ENCODE assay signal across 7 cellular contexts in genomic region chr5:73448072-73448432, GRCh38. TPM values are rescaled to one million over a fixed set of nuclear protein-coding genes. Genes with fewer than 3 reads are reported as not detected.
DNase-seq lines count a peak whose midpoint lies in the region; ATAC-seq and TF ChIP-seq lines count a peak whose summit lies in the region.

No MANE protein-coding gene starts in this region.

- peaks cover 4% of the 10 kb centered on the region for H3K27me3 ChIP-seq in GM06990 (replicated peaks; ENCODE audit: control insufficient read depth, insufficient read depth, low read length)
- peaks cover 84% of the 10 kb centered on the region for H3K27me3 ChIP-seq in upper lobe of right lung

- H3K4me3 Mint-ChIP-seq in activated T-cell treated with anti-CD3 and anti-CD28 coated beads, Interleukin-2, amount 50 U/mL, for 24 hours: peak overlapping the region; percentile 67
- peak overlapping the region; percentile 80 to 89 (median 85) for H3K4me3 Mint-ChIP-seq in immature natural killer cell

- peak overlapping the region; percentile 57 for H3K27ac Mint-ChIP-seq in activated T-cell treated with anti-CD3 and anti-CD28 coated beads, Interleukin-2, amount 50 U/mL, for 24 hours
- H3K27ac Mint-ChIP-seq in immature natural killer cell: peak overlapping the region in 1 of 6 donors; percentile 59

- DNase-seq in GM06990 (ENCODE audit: extremely low read depth, insufficient read length) (no peak), immature natural killer cell (peak in 2 of 3 donors; percentile 19 to 32), upper lobe of right lung (no peak)
- DNase-seq in activated T-cell treated with anti-CD3 and anti-CD28 coated beads, Interleukin-2, amount 50 U/mL, for 24 hours: peak; percentile 63

- peak; percentile 30 for ATAC-seq in HG02885 (IDR thresholded peaks at IDR 0.05; ENCODE audit: poor library complexity, unreplicated experiment)
- ATAC-seq in upper lobe of right lung: no peak
- ATAC-seq in HG02840 (IDR thresholded peaks at IDR 0.05; ENCODE audit: low FRiP score, unreplicated experiment): no peak
- no peak for ATAC-seq in HG03378 (IDR thresholded peaks at IDR 0.05; ENCODE audit: unreplicated experiment)

- no peaks in the 10 kb centered on the region for H3K9me3 Mint-ChIP-seq in activated T-cell treated with anti-CD3 and anti-CD28 coated beads, Interleukin-2, amount 50 U/mL, for 24 hours
- H3K9me3 Mint-ChIP-seq in immature natural killer cell: peaks cover 0 to 25% (median 11%) of the 10 kb centered on the region in 6 donors

- peaks cover 83% of the 10 kb centered on the region for H3K27me3 Mint-ChIP-seq in activated T-cell treated with anti-CD3 and anti-CD28 coated beads, Interleukin-2, amount 50 U/mL, for 24 hours
- H3K27me3 Mint-ChIP-seq in immature natural killer cell (ENCODE audit: low read depth in 3 of 3): peaks cover 61 to 72% (median 71%) of the 10 kb centered on the region in 3 donors

- H3K4me1 Mint-ChIP-seq in activated T-cell treated with anti-CD3 and anti-CD28 coated beads, Interleukin-2, amount 50 U/mL, for 24 hours (ENCODE audit: low read depth): peaks cover 19% of the 10 kb centered on the region
- H3K4me1 Mint-ChIP-seq in immature natural killer cell: peaks cover 23 to 24% of the 10 kb centered on the region in 2 donors

- H3K4me3 ChIP-seq in GM06990 (replicated peaks; ENCODE audit: low read depth, low read length) (peak overlapping the region; percentile 57), upper lobe of right lung (peak overlapping the region; percentile 47)

- no peaks in the 10 kb centered on the region for H3K36me3 Mint-ChIP-seq in activated T-cell treated with anti-CD3 and anti-CD28 coated beads, Interleukin-2, amount 50 U/mL, for 24 hours (ENCODE audit: low read depth)
- no peaks in the 10 kb centered on the region for H3K36me3 Mint-ChIP-seq in immature natural killer cell

- H3K36me3 ChIP-seq in GM06990 (ENCODE audit: control insufficient read depth, insufficient read depth, low read length) (no peaks in the 10 kb centered on the region), upper lobe of right lung (no peaks in the 10 kb centered on the region)

- peaks cover 17% of the 10 kb centered on the region for H3K4me1 ChIP-seq in upper lobe of right lung

- intact Hi-C loops in upper lobe of right lung (cut with DNase I): no loop called here

- H3K9me3 ChIP-seq in upper lobe of right lung: no peaks in the 10 kb centered on the region

- TF ChIP-seq CTCF in GM06990 (IDR thresholded peaks at IDR 0.05; ENCODE audit: insufficient read depth, low read length, poor library complexity, severe bottlenecking) (no peak), upper lobe of right lung (IDR thresholded peaks at IDR 0.05) (no peak)

- no peak overlapping the region for H3K27ac ChIP-seq in upper lobe of right lung

RNA-seq across cellular contexts. Expression of gene FOXD1, which starts 0.5 kb away (rescaled TPM):
- polyA plus RNA-seq in immature natural killer cell: not detected
- total RNA-seq in upper lobe of right lung: 1.2 TPM

RNA-seq across cellular contexts. Expression of gene BTF3, which starts 50.2 kb away (rescaled TPM):
- polyA plus RNA-seq in immature natural killer cell: 100 to 1,000 TPM; 483 to 591 (median 494) TPM
- 394 TPM for total RNA-seq in upper lobe of right lung

Comparison
In these comparisons a context has a peak if more than half of its experiments do, and no peak if none do; other contexts are left out.
1. DNase-seq: peak in activated T-cell treated with anti-CD3 and anti-CD28 coated beads, Interleukin-2, amount 50 U/mL, for 24 hours (single experiment) and immature natural killer cell (2 of 3); none in GM06990 (single experiment) and upper lobe of right lung (single experiment).